Comparison of ENCODE assay signal across 33 cellular contexts in the genomic region with DNA sequence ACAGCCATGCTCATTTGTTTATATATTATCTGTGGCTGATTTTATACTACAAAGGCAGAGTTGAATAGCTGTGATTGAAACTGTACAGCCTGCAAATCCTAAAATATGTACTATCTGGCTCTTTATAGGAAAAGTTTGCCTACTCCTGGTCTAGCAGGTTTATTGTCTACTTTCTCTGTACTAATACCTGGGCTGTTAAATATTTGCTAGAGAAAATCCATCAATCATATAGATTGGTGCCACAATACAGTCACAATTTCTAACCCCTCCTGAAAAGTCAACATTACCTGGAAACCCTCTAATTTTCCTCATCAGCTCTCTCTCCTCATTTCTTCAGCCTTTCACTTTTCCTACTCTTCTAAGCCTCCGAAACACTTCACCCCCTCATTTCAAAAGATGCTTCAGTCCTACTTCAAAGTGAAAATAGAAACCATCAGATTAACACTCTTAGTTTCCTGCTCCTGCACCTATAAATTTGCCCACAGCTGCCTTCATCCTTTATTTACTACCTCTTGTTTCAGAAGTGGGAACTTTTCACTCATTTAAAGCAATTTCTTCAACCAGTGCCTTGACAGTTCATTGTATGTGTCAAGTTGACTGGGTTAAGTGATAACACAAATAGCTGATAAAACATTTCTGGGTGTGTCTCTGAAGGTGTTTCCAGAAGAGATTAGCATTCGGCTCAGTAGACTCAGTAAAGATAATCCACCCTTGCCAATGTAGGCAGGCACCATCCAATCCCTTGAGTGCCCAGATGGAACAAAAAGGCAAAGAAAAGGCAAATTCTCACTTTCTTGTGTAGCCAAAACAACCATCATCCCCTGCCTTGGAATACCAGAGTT. TPM values are rescaled to one million over a fixed set of nuclear protein-coding genes. Genes with fewer than 3 reads are reported as not detected.
DNase-seq lines count a peak whose midpoint lies in the region; ATAC-seq, FAIRE-seq and TF ChIP-seq lines count a peak whose summit lies in the region.
"Had no signal": no experiment of that assay in that cellular context is flagged by ENCODE, and none has a peak within 500 bp of the region (broad histone marks: within the 10 kb centered on the region; RNA-seq: fewer than 3 reads in every experiment).

No MANE protein-coding gene starts in this region.

- H3K27me3 Mint-ChIP-seq in Calu3 (ENCODE audit: unreplicated experiment) = no peaks in the 10 kb centered on the region
- H3K27me3 Mint-ChIP-seq in MCF 10A (ENCODE audit: insufficient read depth, unreplicated experiment) = no peaks in the 10 kb centered on the region
- H3K27me3 Mint-ChIP-seq in activated CD8-positive, alpha-beta T cell treated with anti-CD3 and anti-CD28 coated beads for 36 hours = peaks cover 4% of the 10 kb centered on the region

- H3K4me1 Mint-ChIP-seq in Calu3 (ENCODE audit: low read depth, unreplicated experiment) = peaks cover 24% of the 10 kb centered on the region
- no peaks in the 10 kb centered on the region for H3K4me1 Mint-ChIP-seq in MCF 10A (ENCODE audit: insufficient read depth, unreplicated experiment)
- H3K4me1 Mint-ChIP-seq in activated CD8-positive, alpha-beta T cell treated with anti-CD3 and anti-CD28 coated beads for 36 hours (ENCODE audit: low read depth) = peaks cover 5% of the 10 kb centered on the region
- H3K4me1 Mint-ChIP-seq: immature natural killer cell had no signal

- H3K27ac ChIP-seq in MM.1S (ENCODE audit: low read length) (no peak overlapping the region), GM12878 (ENCODE audit: control insufficient read depth, insufficient read depth) (no peak overlapping the region), mucosa of rectum (ENCODE audit: low read depth in 2 of 2, low read length in 2 of 2) (peak overlapping the region; percentile 49 to 54)
- H3K27ac ChIP-seq: breast epithelium, esophagus squamous epithelium, gastrocnemius medialis, neutrophil, psoas muscle, thoracic aorta had no signal

- no peak for TF ChIP-seq RAD21 in GM12878 (IDR thresholded peaks at IDR 0.05; ENCODE audit: insufficient read depth, low read depth, low read length)

- H3K9me3 Mint-ChIP-seq in Calu3 (ENCODE audit: low read depth, unreplicated experiment) (no peaks in the 10 kb centered on the region), MCF 10A (ENCODE audit: unreplicated experiment) (no peaks in the 10 kb centered on the region)
- no peaks in the 10 kb centered on the region for H3K9me3 Mint-ChIP-seq in activated CD8-positive, alpha-beta T cell treated with anti-CD3 and anti-CD28 coated beads for 36 hours
- H3K9me3 Mint-ChIP-seq: H9, immature natural killer cell had no signal

- H3K27ac Mint-ChIP-seq in Calu3 (ENCODE audit: unreplicated experiment) = peak overlapping the region; percentile 34
- H3K27ac Mint-ChIP-seq in MCF 10A (ENCODE audit: low read depth, unreplicated experiment) = no peak overlapping the region
- no peak overlapping the region for H3K27ac Mint-ChIP-seq in activated CD8-positive, alpha-beta T cell treated with anti-CD3 and anti-CD28 coated beads for 36 hours
- H3K27ac Mint-ChIP-seq: H9, immature natural killer cell had no signal

- H3K9me2 ChIP-seq in MM.1S (replicated peaks; ENCODE audit: insufficient read depth, low read length) = no peaks in the 10 kb centered on the region

- no peak for TF ChIP-seq EP300 in GM12878 (IDR thresholded peaks at IDR 0.05; ENCODE audit: borderline replicate concordance in 1 of 2, control insufficient read depth in 1 of 2, low read depth in 2 of 2, low read length in 2 of 2)

- TF ChIP-seq CTCF in Calu3 (IDR thresholded peaks at IDR 0.05; ENCODE audit: unreplicated experiment) (no peak), MM.1S (IDR thresholded peaks at IDR 0.05; ENCODE audit: low read length) (no peak), GM12878 (IDR thresholded peaks at IDR 0.05 in 2 of 3, conservative IDR thresholded peaks at IDR 0.05 in 1 of 3; ENCODE audit: control insufficient read depth in 2 of 3, extremely low read depth in 1 of 3, insufficient read depth in 1 of 3, low read depth in 3 of 3, low read length in 3 of 3) (no peak), MCF 10A (IDR thresholded peaks at IDR 0.05; ENCODE audit: unreplicated experiment) (no peak)
- no peak for TF ChIP-seq CTCF in activated CD8-positive, alpha-beta T cell treated with anti-CD3 and anti-CD28 coated beads for 36 hours (IDR thresholded peaks at IDR 0.05)

- no peak for DNase-seq in Calu3
- DNase-seq in MM.1S = peak; percentile 19
- no peak for DNase-seq in GM12878 (ENCODE audit: low read depth, low spot score)
- DNase-seq in MCF 10A (ENCODE audit: unreplicated experiment) = no peak
- no peak for DNase-seq in NOMO-1 (lab: John Stamatoyannopoulos, UW; ENCODE audit: unreplicated experiment in 2 of 2)
- no peak for DNase-seq in activated CD8-positive, alpha-beta T cell treated with anti-CD3 and anti-CD28 coated beads for 36 hours
- DNase-seq: activated CD4-positive, alpha-beta T cell treated with anti-CD3 and anti-CD28 coated beads, Interleukin-2, amount 50 U/mL, for 48 hours; activated CD4-positive, CD25-positive, alpha-beta regulatory T cell; activated CD8-positive, alpha-beta memory T cell treated with anti-CD3 and anti-CD28 coated beads, Interleukin-2, amount 50 U/mL, for 4 hours; activated naive CD4-positive, alpha-beta T cell treated with anti-CD3 and anti-CD28 coated beads, Interleukin-2, amount 50 U/mL, for 16 hours; amygdala; cortex of kidney; esophagus squamous epithelium; gastrocnemius medialis; H9; hippocampal formation; immature natural killer cell; KG1; NCI-H1694; NCI-H510A; psoas muscle; SIG-M5; stimulated activated naive CD8-positive, alpha-beta T cell treated with anti-CD3 and anti-CD28 coated beads, Interleukin-15, Interleukin-2, amounts not matched to agents 100 U/mL and 50 U/mL, for 24 hours had no signal

- CTCF ChIA-PET in Calu3 (lab: Charles Lee) (interaction anchor here (0.7 kb wide), 1 partner anchor 174 kb away, joined by 3 read pairs; no protein-coding TSS in a partner anchor), GM12878 (lab: Yijun Ruan, JAX) (interaction anchor here (0.7 kb wide), 1 partner anchor 31 kb away, joined by 3 read pairs; no protein-coding TSS in a partner anchor), MCF 10A (lab: Yijun Ruan, JAX) (interaction anchor here (0.6 to 0.7 kb wide), 2 partner anchors 89 to 839 kb away, joined by 3 to 4 read pairs; no protein-coding TSS in a partner anchor)
- CTCF ChIA-PET in activated CD8-positive, alpha-beta T cell treated with anti-CD3 and anti-CD28 coated beads for 36 hours (lab: Charles Lee) = no interaction called here

- intact Hi-C loops in Calu3 (cut with micrococcal nuclease; ENCODE audit: unreplicated experiment) (no loop called here), GM12878 (cut with micrococcal nuclease; ENCODE audit: unreplicated experiment) (no loop called here), MCF 10A (cut with micrococcal nuclease) (no loop called here)
- intact Hi-C loops in activated CD8-positive, alpha-beta T cell treated with anti-CD3 and anti-CD28 coated beads for 36 hours (cut with micrococcal nuclease) = no loop called here

- H3K27me3 ChIP-seq in MM.1S (replicated peaks; ENCODE audit: insufficient read depth, low read length) (peaks cover 15% of the 10 kb centered on the region), GM12878 (replicated peaks in 1 of 2; ENCODE audit: control insufficient read depth in 2 of 2, insufficient read depth in 2 of 2, low read length in 1 of 2) (peaks cover 0 to 1% of the 10 kb centered on the region in 2 experiments; a peak in 1 of 4 replicates), mucosa of rectum (ENCODE audit: control insufficient read depth in 2 of 2, insufficient read depth in 2 of 2, low read length in 2 of 2) (no peaks in the 10 kb centered on the region)
- H3K27me3 ChIP-seq: breast epithelium, esophagus squamous epithelium, gastrocnemius medialis, neutrophil had no signal

- POLR2A ChIA-PET in GM12878 (lab: Charles Lee) = no interaction called here
- POLR2A ChIA-PET in MCF 10A (lab: Yijun Ruan, JAX) = interaction anchor here (0.7 kb wide), 1 partner anchor 62 kb away, joined by 3 read pairs; the partner anchor contains the start of gene ETNK1
- POLR2A ChIA-PET in activated CD8-positive, alpha-beta T cell treated with anti-CD3 and anti-CD28 coated beads for 36 hours (lab: Charles Lee) = interaction anchor here (0.9 kb wide), 1 partner anchor 18 kb away, joined by 4 read pairs; the partner anchor contains the start of gene C2CD5

- H3K4me3 Mint-ChIP-seq in Calu3 (ENCODE audit: low read depth, unreplicated experiment) = peak overlapping the region; percentile 29
- H3K4me3 Mint-ChIP-seq in MCF 10A (ENCODE audit: unreplicated experiment) = no peak overlapping the region
- no peak overlapping the region for H3K4me3 Mint-ChIP-seq in activated CD8-positive, alpha-beta T cell treated with anti-CD3 and anti-CD28 coated beads for 36 hours
- H3K4me3 Mint-ChIP-seq: CD4-positive, CD25-positive, alpha-beta regulatory T cell; H9; immature natural killer cell had no signal

- H3K36me3 ChIP-seq in MM.1S (replicated peaks; ENCODE audit: insufficient read depth, low read length) (no peaks in the 10 kb centered on the region), GM12878 (ENCODE audit: control insufficient read depth in 2 of 2, insufficient read depth in 2 of 2, low read length in 1 of 2) (no peaks in the 10 kb centered on the region), mucosa of rectum (ENCODE audit: control insufficient read depth in 2 of 2, insufficient read depth in 2 of 2, low read length in 2 of 2) (no peaks in the 10 kb centered on the region)
- H3K36me3 ChIP-seq: breast epithelium, esophagus squamous epithelium, gastrocnemius medialis, neutrophil, thoracic aorta had no signal

- FAIRE-seq in GM12878 (lab: Jason Lieb, UNC) = no peak
- FAIRE-seq: A204.1, endometrium, GM12892, RCC 7860 had no signal

- SMC1A ChIA-PET in GM12878 (lab: Charles Lee; ENCODE audit: uncharacterized antibody, unreplicated experiment) = interaction anchor here (1.1 kb wide), 1 partner anchor 11 kb away, joined by 3 read pairs; no protein-coding TSS in a partner anchor

- TF ChIP-seq POLR2A in GM12878 (IDR thresholded peaks at IDR 0.05; ENCODE audit: low read depth, low read length) = no peak

- ATAC-seq in GM12878 (peak; percentile 37; the same call in 2 of the 3 replicates), HG03045 (IDR thresholded peaks at IDR 0.05; ENCODE audit: unreplicated experiment) (no peak)
- ATAC-seq in activated CD8-positive, alpha-beta T cell treated with anti-CD3 and anti-CD28 coated beads for 36 hours = no peak
- ATAC-seq: gastrocnemius medialis; psoas muscle; stimulated activated naive CD8-positive, alpha-beta T cell treated with anti-CD3 and anti-CD28 coated beads, Interleukin-15, Interleukin-2, amounts not matched to agents 100 U/mL and 50 U/mL, for 24 hours had no signal

- H3K4me3 ChIP-seq in MM.1S (ENCODE audit: low read length) = no peak overlapping the region
- no peak overlapping the region for H3K4me3 ChIP-seq in GM12878
- no peak overlapping the region for H3K4me3 ChIP-seq in mucosa of rectum (ENCODE audit: low read length in 2 of 2)
- H3K4me3 ChIP-seq: breast epithelium, esophagus squamous epithelium, gastrocnemius medialis, psoas muscle, thoracic aorta had no signal

- H3K4me2 ChIP-seq in MM.1S (ENCODE audit: low read depth, low read length) = peak overlapping the region; percentile 15; the same call in 1 of the 2 replicates
- H3K4me2 ChIP-seq in GM12878 (ENCODE audit: control insufficient read depth, insufficient read depth) = no peak overlapping the region

- RAD21 ChIA-PET in GM12878 (lab: Charles Lee; ENCODE audit: unreplicated experiment) = no interaction called here

- H2AFZ ChIP-seq in MM.1S (ENCODE audit: low read length) (no peak overlapping the region), GM12878 (ENCODE audit: control insufficient read depth, low read depth, low read length) (no peak overlapping the region)

- H4K20me1 ChIP-seq in MM.1S (ENCODE audit: insufficient read depth, low read length) (no peaks in the 10 kb centered on the region), GM12878 (ENCODE audit: control insufficient read depth, insufficient read depth) (no peaks in the 10 kb centered on the region)

- H3K36me3 Mint-ChIP-seq in Calu3 (ENCODE audit: insufficient read depth, unreplicated experiment) = no peaks in the 10 kb centered on the region
- no peaks in the 10 kb centered on the region for H3K36me3 Mint-ChIP-seq in MCF 10A (ENCODE audit: insufficient read depth, unreplicated experiment)
- H3K36me3 Mint-ChIP-seq in activated CD8-positive, alpha-beta T cell treated with anti-CD3 and anti-CD28 coated beads for 36 hours (ENCODE audit: low read depth) = no peaks in the 10 kb centered on the region
- H3K36me3 Mint-ChIP-seq: CD4-positive, CD25-positive, alpha-beta regulatory T cell; immature natural killer cell had no signal

- H3K9me3 ChIP-seq in MM.1S (replicated peaks; ENCODE audit: insufficient read depth, low read length) (no peaks in the 10 kb centered on the region), GM12878 (replicated peaks; ENCODE audit: control insufficient read depth, insufficient read depth, low read length) (no peaks in the 10 kb centered on the region), mucosa of rectum (ENCODE audit: control insufficient read depth in 2 of 2, low read length in 2 of 2) (no peaks in the 10 kb centered on the region)
- H3K9me3 ChIP-seq: breast epithelium, esophagus squamous epithelium, gastrocnemius medialis, neutrophil, psoas muscle, thoracic aorta had no signal

- H3F3A ChIP-seq in MM.1S (ENCODE audit: insufficient read depth, low read length) = peaks cover 10% of the 10 kb centered on the region

- BruUV-seq in Calu3 (replicated peaks; lab: Mats Ljungman, UMichigan) (no TSS peak), GM12878 (replicated peaks; lab: Mats Ljungman, UMichigan) (no TSS peak), MCF 10A (replicated peaks; lab: Mats Ljungman, UMichigan) (no TSS peak)

- no peaks in the 10 kb centered on the region for H3K79me2 ChIP-seq in MM.1S (ENCODE audit: low read length)
- H3K79me2 ChIP-seq in GM12878 (ENCODE audit: control insufficient read depth, insufficient read depth, low read length) = no peaks in the 10 kb centered on the region

- H3K9ac ChIP-seq in MM.1S (ENCODE audit: low read length) (no peak overlapping the region), GM12878 (ENCODE audit: control insufficient read depth, insufficient read depth, low read length) (no peak overlapping the region), mucosa of rectum (ENCODE audit: low read depth in 1 of 2, low read length in 2 of 2) (no peak overlapping the region)

- in situ Hi-C loops in GM12878 (cut with MboI) = no loop called here

- WGBS in GM12878 (ENCODE audit: insufficient coverage, insufficient replicate concordance, low lambda C conversion rate, missing lambda C conversion rate) = 62% methylated on average over 2 of the region's 2 CpGs

- H3K4me1 ChIP-seq in MM.1S (ENCODE audit: low read length) (peaks cover 10% of the 10 kb centered on the region), GM12878 (ENCODE audit: control insufficient read depth, insufficient read depth, low read length) (no peaks in the 10 kb centered on the region), mucosa of rectum (ENCODE audit: control insufficient read depth in 2 of 2, insufficient read depth in 2 of 2, low read length in 2 of 2) (peaks cover 8 to 16% of the 10 kb centered on the region in 2 donors)
- H3K4me1 ChIP-seq: breast epithelium, gastrocnemius medialis, psoas muscle had no signal

RNA-seq across cellular contexts. Expression of gene C2CD5, which starts 18.1 kb away (rescaled TPM):
- total RNA-seq in Calu3 (2022) = 28.8 and 29.5 TPM in 2 replicates
- total RNA-seq in GM12878 (2013; cell fraction: nucleolus; rRNA removed) = 111 and 141 TPM in 2 replicates
- 29.2 and 33.5 TPM in 2 replicates for total RNA-seq in GM12878 (2014; rRNA removed)
- 25.2 and 29.3 TPM in 2 replicates for total RNA-seq in GM12878 (2014; rRNA removed; fragmentation: Illumina TruSeq; extraction: Trizol)
- 29.6 and 29.8 TPM in 2 replicates for total RNA-seq in GM12878 (2021)
- polyA plus RNA-seq in GM12878 (2011; ENCODE audit: low read depth) = 8.4 TPM
- polyA plus RNA-seq in GM12878 (2011; rRNA removed) = 55.0 and 86.8 TPM in 2 replicates
- polyA plus RNA-seq in GM12878 (2011; cell fraction: cytosol; rRNA removed) = 20.7 and 25.0 TPM in 2 replicates
- 82.1 and 93.2 TPM in 2 replicates for polyA plus RNA-seq in GM12878 (2011; cell fraction: nucleus; rRNA removed)
- polyA plus RNA-seq in GM12878 (2012) = 12.9 and 18.0 TPM in 2 replicates
- polyA plus RNA-seq in GM12878 (2014; fragmentation: Illumina TruSeq; extraction: Trizol) = 32.3 and 42.9 TPM in 2 replicates
- polyA plus RNA-seq in GM12878 (2014; fragmentation: Nextera tagmentation; extraction: Ambion mirVana) = 10 to 100 TPM in 1 of 2 experiments, 1 to 10 TPM in 1; 7.7 to 10.1 TPM
- 18.7 and 25.8 TPM in 2 replicates for polyA plus RNA-seq in GM12878 (2014; rRNA removed)
- 10 to 100 TPM; 24.6 to 28.2 TPM for polyA plus RNA-seq in GM12878 (2016; fragmentation: Nextera tagmentation; extraction: Ambion mirVana)
- polyA minus RNA-seq in GM12878 (2011; rRNA and poly(A)+ RNA removed) = 51.7 and 69.9 TPM in 2 replicates
- polyA minus RNA-seq in GM12878 (2011; cell fraction: cytosol; rRNA and poly(A)+ RNA removed) = 19.1 and 20.0 TPM in 2 replicates
- 81.2 and 126 TPM in 2 replicates for polyA minus RNA-seq in GM12878 (2011; cell fraction: nucleus; rRNA and poly(A)+ RNA removed)
- total RNA-seq in MCF 10A (2022) = 16.9 and 21.4 TPM in 2 replicates
- total RNA-seq in activated CD8-positive, alpha-beta T cell treated with anti-CD3 and anti-CD28 coated beads for 36 hours = 10 to 100 TPM; 32.4 to 34.1 TPM

Comparison
In these comparisons a context has a peak if more than half of its experiments do, and no peak if none do; other contexts are left out.
1. H3K27ac ChIP-seq: peak in mucosa of rectum (2 of 2); none in MM.1S (single experiment) and GM12878 (single experiment).